28 cellular contexts compared by ENCODE assay signal in genomic region chr4:114109776-114110175, GRCh38.
"Had no signal": no experiment of that assay in that cellular context is flagged by ENCODE, and none has a peak within 500 bp of the region (broad histone marks: within the 10 kb centered on the region; RNA-seq: fewer than 3 reads in every experiment).

No MANE protein-coding gene starts in this region.

- H3K27me3 ChIP-seq: adrenal gland, cardiac muscle cell, Peyer's patch, SJSA1 had no signal

- ATAC-seq: activated CD4-positive, alpha-beta T cell treated with anti-CD3 and anti-CD28 coated beads for 36 hours; activated CD4-positive, CD25-positive, alpha-beta regulatory T cell treated with anti-CD3 and anti-CD28 coated beads, Interleukin-2, amount 50 U/mL, for 24 hours; activated CD8-positive, alpha-beta T cell treated with anti-CD3 and anti-CD28 coated beads, Interleukin-2, amount 10 ng/mL, durations not matched to agents 7 days and 5 days; activated naive CD4-positive, alpha-beta T cell treated with anti-CD3 and anti-CD28 coated beads, Interleukin-2, amount 50 U/mL, for 72 hours; activated T-cell treated with anti-CD3 and anti-CD28 coated beads, Interleukin-2, amount 50 U/mL, for 4 hours; WTC11 had no signal

- H3K27ac ChIP-seq: adrenal gland, cardiac muscle cell, KMS-11, Peyer's patch, SJSA1 had no signal

- H3K4me1 ChIP-seq: adrenal gland, Peyer's patch had no signal

- H3K36me3 ChIP-seq: adrenal gland, cardiac muscle cell, Peyer's patch, SJSA1 had no signal

- DNase-seq: activated CD4-positive, alpha-beta T cell treated with anti-CD3 and anti-CD28 coated beads for 36 hours; activated CD4-positive, alpha-beta T cell treated with anti-CD3 and anti-CD28 coated beads, Interleukin-2, amount 10 ng/mL, durations not matched to agents 7 days and 5 days; activated CD4-positive, alpha-beta T cell treated with anti-CD3 and anti-CD28 coated beads, Interleukin-2, amount 50 U/mL, for 48 hours; activated CD8-positive, alpha-beta T cell treated with anti-CD3 and anti-CD28 coated beads, Interleukin-2, amount 10 ng/mL, durations not matched to agents 7 days and 5 days; activated gamma-delta T cell treated with Interleukin-2 at 50 U/mL for 16 hours; activated naive CD4-positive, alpha-beta T cell treated with anti-CD3 and anti-CD28 coated beads for 36 hours; activated T-cell treated with anti-CD3 and anti-CD28 coated beads, Interleukin-2, amount 50 U/mL, for 4 hours; adrenal gland; anterior cingulate cortex; NCI-H1417 treated with DMSO at 0.1 percent for 48 hours; NCI-H187 treated with DMSO at 0.1 percent for 48 hours; NCI-H2081; NCI-H2171 treated with DMSO at 0.1 percent for 48 hours; NCI-H226; NCI-H446 treated with DMSO at 0.1 percent for 48 hours; NCI-H748 treated with DMSO at 0.1 percent for 48 hours; NK-92 treated with Interleukin-12 subunit alpha and Interleukin-12 subunit beta, amount 100 ng/mL, for 24 hours; PC-3; Peyer's patch; RPMI8226; SHP77 treated with DMSO at 0.1 percent for 48 hours; SK-N-SH had no signal

- H3K9me3 ChIP-seq: adrenal gland, Peyer's patch, SJSA1, SK-N-SH had no signal

- H3K4me3 ChIP-seq: adrenal gland, cardiac muscle cell, Peyer's patch, SJSA1 had no signal

- H3K4me2 ChIP-seq: SK-N-SH had no signal

- H3K9ac ChIP-seq: KMS-11, SK-N-SH had no signal
